Comparison of ENCODE assay signal across 1 cellular context in the genomic region with DNA sequence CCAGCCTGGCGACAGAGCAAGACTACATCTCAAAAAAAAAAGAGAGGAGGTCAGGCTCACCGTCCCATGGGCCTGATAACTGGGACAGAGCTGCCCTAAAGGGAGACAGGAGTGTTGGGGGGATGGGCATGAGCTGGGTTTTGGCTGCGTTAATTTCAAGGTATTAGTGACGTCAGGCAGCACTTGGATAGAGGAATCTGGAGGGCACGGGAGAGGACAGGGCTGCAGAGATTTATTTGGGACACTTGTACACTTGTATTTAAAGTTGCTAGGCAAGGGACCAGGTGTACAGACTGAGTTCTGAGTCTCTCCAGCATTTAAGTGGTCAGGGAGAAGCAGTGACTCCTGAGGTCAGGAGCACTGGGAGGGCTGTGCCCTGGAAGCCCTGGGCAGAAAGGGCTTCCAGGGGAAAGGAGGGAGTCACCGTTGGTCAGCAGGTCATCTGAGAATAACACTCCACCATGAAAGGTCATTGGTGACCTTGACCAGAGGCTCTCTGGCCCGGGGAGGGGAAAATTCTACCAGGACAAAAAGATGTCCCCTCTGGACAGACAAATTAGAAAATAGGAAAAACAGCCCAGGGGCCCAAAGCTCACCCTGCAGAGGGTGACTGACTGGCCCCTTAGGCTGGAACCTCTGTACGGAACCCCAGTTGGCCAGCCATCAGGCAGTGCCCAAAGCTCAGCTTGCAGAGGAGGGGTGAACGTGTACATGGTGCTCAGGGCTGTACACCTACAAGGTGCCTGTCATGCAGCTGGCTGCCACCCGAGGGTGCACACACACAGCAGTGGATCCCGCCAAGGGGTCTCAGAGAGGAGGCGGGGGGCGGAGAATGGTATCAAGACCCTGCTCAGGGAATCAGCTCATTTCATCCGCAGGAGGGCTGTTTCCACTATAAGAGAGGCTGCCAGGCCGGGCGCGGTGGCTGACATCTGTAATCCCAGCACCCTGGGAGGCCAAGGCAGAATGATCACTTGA.
TF ChIP-seq lines count a peak whose summit lies in the region.

No MANE protein-coding gene starts in this region.

TF ChIP-seq in HepG2, 621 proteins besides CTCF, POLR2A, EP300 and RAD21 (continued from another document):
- TF ChIP-seq THAP9 (CRISPR knock-in tag; IDR thresholded peaks at IDR 0.05; ENCODE audit: borderline replicate concordance) (peak; percentile 24; the same call in 1 of the 2 replicates), GATAD2A (CRISPR knock-in tag; IDR thresholded peaks at IDR 0.05) (0 out of 2 replicates have a peak, but pooled peaks have one; percentile 16), NBN (conservative IDR thresholded peaks at IDR 0.05) (no peak), DRAP1 (CRISPR knock-in tag; IDR thresholded peaks at IDR 0.05) (0 out of 2 replicates have a peak, but pooled peaks have one; percentile 22), ZNF709 (CRISPR knock-in tag; IDR thresholded peaks at IDR 0.05) (no peak)
- TF ChIP-seq, protein P1, sequence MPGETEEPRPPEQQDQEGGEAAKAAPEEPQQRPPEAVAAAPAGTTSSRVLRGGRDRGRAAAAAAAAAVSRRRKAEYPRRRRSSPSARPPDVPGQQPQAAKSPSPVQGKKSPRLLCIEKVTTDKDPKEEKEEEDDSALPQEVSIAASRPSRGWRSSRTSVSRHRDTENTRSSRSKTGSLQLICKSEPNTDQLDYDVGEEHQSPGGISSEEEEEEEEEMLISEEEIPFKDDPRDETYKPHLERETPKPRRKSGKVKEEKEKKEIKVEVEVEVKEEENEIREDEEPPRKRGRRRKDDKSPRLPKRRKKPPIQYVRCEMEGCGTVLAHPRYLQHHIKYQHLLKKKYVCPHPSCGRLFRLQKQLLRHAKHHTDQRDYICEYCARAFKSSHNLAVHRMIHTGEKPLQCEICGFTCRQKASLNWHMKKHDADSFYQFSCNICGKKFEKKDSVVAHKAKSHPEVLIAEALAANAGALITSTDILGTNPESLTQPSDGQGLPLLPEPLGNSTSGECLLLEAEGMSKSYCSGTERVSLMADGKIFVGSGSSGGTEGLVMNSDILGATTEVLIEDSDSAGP (CRISPR knock-in tag; IDR thresholded peaks at IDR 0.05; ENCODE audit: borderline replicate concordance): peak; percentile 47; the same call in 1 of the 2 replicates
